Comparison of ENCODE assay signal across 10 cellular contexts in genomic region chr7:137835486-137836112, GRCh38.
"Had no signal": no experiment of that assay in that cellular context is flagged by ENCODE, and none has a peak within 500 bp of the region (broad histone marks: within the 10 kb centered on the region; RNA-seq: fewer than 3 reads in every experiment).

No MANE protein-coding gene starts in this region.

- H3K27ac ChIP-seq: body of pancreas, lower lobe of right lung, SK-N-MC had no signal

- H3K4me1 ChIP-seq: body of pancreas, lower lobe of right lung had no signal

- H3K4me3 ChIP-seq: body of pancreas, lower lobe of right lung, SK-N-MC had no signal

- DNase-seq: activated CD4-positive, alpha-beta T cell treated with anti-CD3 and anti-CD28 coated beads, Interleukin-2, amount 50 U/mL, for 4 hours; body of pancreas; effector memory CD4-positive, alpha-beta T cell; hypothalamus; islet precursor cell; lower lobe of right lung; nucleus accumbens; posterior cingulate gyrus; stimulated activated CD4-positive, alpha-beta T cell treated with anti-CD3 and anti-CD28 coated beads, Interleukin-12 subunit alpha, Interleukin-12 subunit beta, amount 100 ng/mL, for 4 hours had no signal

- H3K36me3 ChIP-seq: lower lobe of right lung had no signal

- ATAC-seq: body of pancreas, lower lobe of right lung had no signal

- H3K27me3 ChIP-seq: body of pancreas had no signal
